18 cellular contexts compared by ENCODE assay signal in genomic region chr1:12097321-12097720, GRCh38. TPM values are rescaled to one million over a fixed set of nuclear protein-coding genes. Genes with fewer than 3 reads are reported as not detected.
DNase-seq lines count a peak whose midpoint lies in the region; ATAC-seq and TF ChIP-seq lines count a peak whose summit lies in the region.
"Had no signal": no experiment of that assay in that cellular context is flagged by ENCODE, and none has a peak within 500 bp of the region (broad histone marks: within the 10 kb centered on the region; RNA-seq: fewer than 3 reads in every experiment).

No MANE protein-coding gene starts in this region.

- H3K4me2 ChIP-seq in neuronal stem cell (ENCODE audit: insufficient read depth, low read length, poor library complexity, severe bottlenecking), result no peak overlapping the region

- no peak for ATAC-seq in sciatic nerve

- H3K4me3 Mint-ChIP-seq in HFFc6, result no peak overlapping the region
- H3K4me3 Mint-ChIP-seq: H9 had no signal

- intact Hi-C loops in sciatic nerve (cut with DNase I), result no loop called here

- no peaks in the 10 kb centered on the region for H3K4me1 ChIP-seq in neuronal stem cell (ENCODE audit: control insufficient read depth in 2 of 2, insufficient read depth in 1 of 2, low read depth in 1 of 2, low read length in 2 of 2)
- H3K4me1 ChIP-seq: Caco-2, Peyer's patch had no signal

- no peak overlapping the region for H3K23ac ChIP-seq in neuronal stem cell (ENCODE audit: low read depth, low read length, poor library complexity)

- H3K36me3 ChIP-seq in neuronal stem cell (replicated peaks in 1 of 2; ENCODE audit: control insufficient read depth in 2 of 2, insufficient read depth in 2 of 2, low read length in 2 of 2) (no peaks in the 10 kb centered on the region), H7 (replicated peaks; ENCODE audit: control insufficient read depth, insufficient read depth, low read length) (no peaks in the 10 kb centered on the region; the same call in 1 of the 2 replicates)
- H3K36me3 ChIP-seq: Peyer's patch had no signal

- no peak overlapping the region for H2BK120ac ChIP-seq in neuronal stem cell (ENCODE audit: low read depth, low read length)

- H2AK5ac ChIP-seq in neuronal stem cell (ENCODE audit: low read depth, low read length), result no peak overlapping the region

- no peaks in the 10 kb centered on the region; the same call in 1 of the 2 replicates for H3K9me3 Mint-ChIP-seq in HFFc6
- H3K9me3 Mint-ChIP-seq: H9 had no signal

- H3K4me1 Mint-ChIP-seq in HFFc6 (ENCODE audit: low read depth), result peaks cover 21% of the 10 kb centered on the region
- H3K4me1 Mint-ChIP-seq: H9 had no signal

- H3K9ac ChIP-seq in neuronal stem cell (ENCODE audit: low read depth, low read length, poor library complexity), result no peak overlapping the region

- H3K27me3 Mint-ChIP-seq in HFFc6 (ENCODE audit: insufficient read depth), result peaks cover 11% of the 10 kb centered on the region

- no peak overlapping the region for H3K14ac ChIP-seq in neuronal stem cell (ENCODE audit: low read length)

- H3K27ac Mint-ChIP-seq in HFFc6, result no peak overlapping the region
- H3K27ac Mint-ChIP-seq: H9 had no signal

- H3K4ac ChIP-seq in neuronal stem cell (ENCODE audit: low read length), result no peak overlapping the region

- H3K18ac ChIP-seq in neuronal stem cell (ENCODE audit: low read length), result no peak overlapping the region

- H3K27me3 ChIP-seq in neuronal stem cell (ENCODE audit: control insufficient read depth in 3 of 3, insufficient read depth in 3 of 3, low read depth in 1 of 3, low read length in 3 of 3) (no peaks in the 10 kb centered on the region), H7 (ENCODE audit: control insufficient read depth, insufficient read depth, low read length) (no peaks in the 10 kb centered on the region)
- H3K27me3 ChIP-seq: Peyer's patch had no signal

- peaks cover 5% of the 10 kb centered on the region for H3K36me3 Mint-ChIP-seq in HFFc6 (ENCODE audit: low read depth)

- H3K9me3 ChIP-seq in neuronal stem cell (replicated peaks in 1 of 2; ENCODE audit: control insufficient read depth in 2 of 2, insufficient read depth in 1 of 2, low read depth in 1 of 2, low read length in 2 of 2), result no peaks in the 10 kb centered on the region
- H3K9me3 ChIP-seq: Caco-2 had no signal

- no peaks in the 10 kb centered on the region for H3K79me1 ChIP-seq in neuronal stem cell (ENCODE audit: low read depth, low read length)

- no peak overlapping the region for H2BK15ac ChIP-seq in neuronal stem cell (ENCODE audit: low read length)

- no peak overlapping the region for H2AFZ ChIP-seq in neuronal stem cell (ENCODE audit: low read length)

- TF ChIP-seq CTCF in AG09309 (IDR thresholded peaks at IDR 0.05; ENCODE audit: control insufficient read depth, insufficient read depth, low read depth, low read length, missing control alignments) (no peak), HFFc6 (IDR thresholded peaks at IDR 0.05) (no peak), cardiac fibroblast (IDR thresholded peaks at IDR 0.05; ENCODE audit: low read depth, low read length) (no peak)

- no peak overlapping the region for H4K91ac ChIP-seq in neuronal stem cell (ENCODE audit: low read depth, low read length, poor library complexity)

- no peak overlapping the region for H4K8ac ChIP-seq in neuronal stem cell (ENCODE audit: low read depth, low read length)

- H2BK12ac ChIP-seq in neuronal stem cell (ENCODE audit: low read length), result no peak overlapping the region

- no peak overlapping the region for H3K4me3 ChIP-seq in AG09309 (ENCODE audit: control insufficient read depth, low read depth, low read length)
- no peak overlapping the region for H3K4me3 ChIP-seq in cardiac fibroblast (replicated peaks in 1 of 2; ENCODE audit: low read depth in 2 of 2, low read length in 2 of 2)
- H3K4me3 ChIP-seq in neuronal stem cell (ENCODE audit: low read length in 2 of 2), result no peak overlapping the region
- no peak overlapping the region for H3K4me3 ChIP-seq in H7 (ENCODE audit: insufficient read depth, low read depth, low read length)
- H3K4me3 ChIP-seq: Peyer's patch had no signal

- H3K27ac ChIP-seq in neuronal stem cell (replicated peaks; ENCODE audit: low read length), result no peak overlapping the region
- H3K27ac ChIP-seq: Peyer's patch had no signal

- DNase-seq in AG09309 (ENCODE audit: low read depth), result peak; percentile 24
- DNase-seq in HFFc6, result peak; percentile 7
- DNase-seq in cardiac fibroblast (ENCODE audit: low read depth in 2 of 2), result peak; percentile 47 to 61
- DNase-seq in kidney glomerular epithelial cell (lab: John Stamatoyannopoulos, UW), result peak; percentile 7
- DNase-seq in neuronal stem cell (ENCODE audit: low spot score), result no peak
- no peak for DNase-seq in sciatic nerve (ENCODE audit: low spot score)
- no peak for DNase-seq in H7
- no peak for DNase-seq in cerebellar nuclear complex (lab: John Stamatoyannopoulos, UW)
- DNase-seq: AML-193, Caco-2, H9, MV-4-11, NCI-H1417 treated with DMSO at 0.1 percent for 48 hours, NCI-H2029 treated with DMSO at 0.1 percent for 48 hours, NCI-H510A treated with DMSO at 0.1 percent for 48 hours, Peyer's patch, Right ventricle myocardium superior had no signal

- no peak overlapping the region for H2BK5ac ChIP-seq in neuronal stem cell (ENCODE audit: low read length)

RNA-seq across cellular contexts. Expression of gene TNFRSF8, which starts 34.2 kb away (rescaled TPM):
- total RNA-seq in HFFc6 (2021; fragmentation: NEBNext Ultra II Directional; extraction: Animal tissue kit (Norgen Biotek cat#: 25700)), result under 1 TPM in 1 of 6 experiments, not detected in 5; 0.07 TPM
- polyA plus RNA-seq in neuronal stem cell (2013, experiment 1 of 2), result 0.01 TPM
- 0.01 TPM for polyA plus RNA-seq in neuronal stem cell (2013, experiment 2 of 2)
- 5.2 TPM for total RNA-seq in sciatic nerve
- 14.6 and 16.0 TPM in 2 replicates for total RNA-seq in H7 (2014; rRNA removed; shearing (Covaris generic))
- total RNA-seq: Caco-2, HT-29, Peyer's patch had no signal

Comparison
In these comparisons a context has a peak if more than half of its experiments do, and no peak if none do; other contexts are left out.
1. DNase-seq: peak in AG09309 (single experiment), HFFc6 (single experiment), cardiac fibroblast (2 of 2) and kidney glomerular epithelial cell (single experiment); none in neuronal stem cell (single experiment), sciatic nerve (single experiment), H7 (single experiment) and cerebellar nuclear complex (0 of 2).